Comparison of ENCODE assay signal across 9 cellular contexts in the genomic region with DNA sequence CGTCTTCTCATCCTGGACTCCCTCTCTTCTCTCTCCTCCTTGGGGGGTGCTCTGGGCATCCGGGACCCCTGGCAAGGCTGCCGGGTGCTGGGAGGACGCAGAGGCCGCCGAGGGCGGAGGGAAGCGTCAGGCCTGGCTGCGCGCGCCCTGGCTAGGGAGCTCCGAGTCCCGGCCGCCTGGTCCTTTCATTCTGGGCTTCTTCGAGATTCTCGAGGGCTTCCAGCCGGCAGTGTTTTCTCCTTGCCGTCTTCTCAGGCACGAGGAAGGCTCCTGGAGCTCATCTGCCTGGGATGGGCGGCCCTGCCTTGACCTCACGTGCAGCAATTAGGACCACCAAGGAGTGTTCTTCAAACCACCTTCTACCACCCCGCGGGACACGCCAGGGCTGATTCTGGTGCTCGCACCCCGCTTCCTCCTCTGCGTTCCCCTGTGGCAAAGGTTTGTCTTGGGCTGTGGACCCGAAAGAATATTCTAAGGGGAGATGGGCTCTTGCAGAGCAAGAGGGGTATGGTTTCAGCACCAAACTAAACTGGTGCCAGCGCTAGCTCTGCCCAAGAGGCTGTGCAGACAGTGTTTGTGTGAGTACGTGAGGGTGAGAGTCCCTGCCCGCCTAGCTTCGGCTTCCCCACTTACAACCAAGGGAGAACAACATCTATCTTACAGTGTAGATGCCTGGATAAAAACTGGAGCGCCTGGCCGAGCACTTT. TPM values are rescaled to one million over a fixed set of nuclear protein-coding genes. Genes with fewer than 3 reads are reported as not detected.
DNase-seq lines count a peak whose midpoint lies in the region; ATAC-seq, FAIRE-seq and TF ChIP-seq lines count a peak whose summit lies in the region.
"Had no signal": no experiment of that assay in that cellular context is flagged by ENCODE, and none has a peak within 500 bp of the region (broad histone marks: within the 10 kb centered on the region; RNA-seq: fewer than 3 reads in every experiment).

No MANE protein-coding gene starts in this region.

- H3K79me2 ChIP-seq in DOHH2 (ENCODE audit: control insufficient read depth, low read length), result peaks cover 53% of the 10 kb centered on the region

- peaks cover 19% of the 10 kb centered on the region for H4K20me1 ChIP-seq in DOHH2 (ENCODE audit: control insufficient read depth, insufficient read depth, low read depth, low read length)

- peak overlapping the region; percentile 81 for H3K4me2 ChIP-seq in DOHH2 (ENCODE audit: low read length)

- no peak for FAIRE-seq in small intestine (lab: Jason Lieb, UNC)
- FAIRE-seq: TTC549 had no signal

- H3K36me3 ChIP-seq in DOHH2 (ENCODE audit: control insufficient read depth, low read length) (peaks cover 8% of the 10 kb centered on the region; the same call in 1 of the 2 replicates), HUES64 (ENCODE audit: insufficient read depth, low read length) (0 out of 2 replicates have a peak, but pooled peaks cover 3% of the 10 kb centered on the region), iPS DF 6.9 (ENCODE audit: control insufficient read depth, insufficient read depth, low read length) (no peaks in the 10 kb centered on the region), small intestine (ENCODE audit: control insufficient read depth in 2 of 2, insufficient read depth in 2 of 2, low read length in 2 of 2) (no peaks in the 10 kb centered on the region)

- H3K9ac ChIP-seq in HUES64 (ENCODE audit: low read depth, low read length), result 0 out of 2 replicates have a peak overlapping the region, but pooled peaks have one; percentile 16

- H3K4me3 ChIP-seq in DOHH2 (ENCODE audit: low read length), result peak overlapping the region; percentile 77
- peak overlapping the region; percentile 74 for H3K4me3 ChIP-seq in HUES64 (ENCODE audit: low read length)
- H3K4me3 ChIP-seq in iPS DF 6.9 (ENCODE audit: low read length), result peak overlapping the region; percentile 25; the same call in 1 of the 2 replicates
- peak overlapping the region; percentile 35 to 45 for H3K4me3 ChIP-seq in small intestine (ENCODE audit: low read depth in 1 of 2, low read length in 2 of 2)

- H3K9me3 ChIP-seq in DOHH2 (ENCODE audit: control insufficient read depth, insufficient read depth, low read length) (no peaks in the 10 kb centered on the region), HUES64 (ENCODE audit: insufficient read depth, low read depth, low read length) (no peaks in the 10 kb centered on the region), iPS DF 6.9 (ENCODE audit: control insufficient read depth, insufficient read depth, low read length) (no peaks in the 10 kb centered on the region), small intestine (ENCODE audit: control insufficient read depth, low read depth) (no peaks in the 10 kb centered on the region)

- H3F3A ChIP-seq in DOHH2 (ENCODE audit: control insufficient read depth, insufficient read depth), result peaks cover 20% of the 10 kb centered on the region

- H3K9me3 Mint-ChIP-seq in activated naive CD4-positive, alpha-beta T cell treated with anti-CD3 and anti-CD28 coated beads, Interleukin-2, amount 50 U/mL, for 72 hours, result no peaks in the 10 kb centered on the region

- peak overlapping the region; percentile 60 to 75 for H3K27ac Mint-ChIP-seq in activated naive CD4-positive, alpha-beta T cell treated with anti-CD3 and anti-CD28 coated beads, Interleukin-2, amount 50 U/mL, for 72 hours

- no peak for DNase-seq in activated naive CD4-positive, alpha-beta T cell treated with anti-CD3 and anti-CD28 coated beads, Interleukin-2, amount 50 U/mL, for 72 hours (ENCODE audit: low spot score in 2 of 2)
- no peak for DNase-seq in iPS DF 6.9 (ENCODE audit: low read depth, low spot score)
- DNase-seq in small intestine, result peak; percentile 14
- DNase-seq in NCI-H2107 treated with DMSO at 0.1 percent for 48 hours (lab: John Stamatoyannopoulos, UW; ENCODE audit: unreplicated experiment), result no peak

- H3K27me3 ChIP-seq in DOHH2 (ENCODE audit: control insufficient read depth, low read length) (0 out of 2 replicates have a peak, but pooled peaks cover 4% of the 10 kb centered on the region), HUES64 (ENCODE audit: insufficient read depth, low read length) (peaks cover 42% of the 10 kb centered on the region), iPS DF 6.9 (ENCODE audit: control insufficient read depth, insufficient read depth, low read length) (peaks cover 6% of the 10 kb centered on the region; the same call in 1 of the 2 replicates), small intestine (ENCODE audit: control insufficient read depth in 2 of 2, insufficient read depth in 2 of 2, low read length in 2 of 2) (no peaks in the 10 kb centered on the region)

- peaks cover 13 to 32% of the 10 kb centered on the region in 2 donors for H3K36me3 Mint-ChIP-seq in activated naive CD4-positive, alpha-beta T cell treated with anti-CD3 and anti-CD28 coated beads, Interleukin-2, amount 50 U/mL, for 72 hours

- no peak for ATAC-seq in activated naive CD4-positive, alpha-beta T cell treated with anti-CD3 and anti-CD28 coated beads, Interleukin-2, amount 50 U/mL, for 72 hours
- ATAC-seq in GM19328 (IDR thresholded peaks at IDR 0.05; ENCODE audit: unreplicated experiment) (no peak), GM18858 (IDR thresholded peaks at IDR 0.05; ENCODE audit: unreplicated experiment) (no peak)

- TF ChIP-seq CTCF in DOHH2 (IDR thresholded peaks at IDR 0.05; ENCODE audit: low read depth, low read length, poor library complexity, severe bottlenecking), result no peak

- H3K27ac ChIP-seq in DOHH2 (ENCODE audit: low read depth, low read length) (no peak overlapping the region), HUES64 (ENCODE audit: low read depth, low read length) (no peak overlapping the region), iPS DF 6.9 (ENCODE audit: low read length) (no peak overlapping the region), small intestine (ENCODE audit: low read depth in 1 of 2, low read length in 1 of 2) (no peak overlapping the region)

- H3K9me2 ChIP-seq in DOHH2 (replicated peaks; ENCODE audit: control insufficient read depth, low read length), result no peaks in the 10 kb centered on the region

- WGBS in HUES64, result 2% methylated on average over 31 of the region's 34 CpGs
- WGBS in iPS DF 6.9 (ENCODE audit: insufficient coverage, insufficient read length), result no CpG with 5 or more reads among the region's 34 CpGs
- 4 to 16% (median 12%) methylated on average over 32 to 34 of the region's 34 CpGs for WGBS in small intestine, 3 donors

- H3K4me1 ChIP-seq in DOHH2 (ENCODE audit: control insufficient read depth, low read length) (peaks cover 45% of the 10 kb centered on the region), HUES64 (ENCODE audit: insufficient read depth, low read length) (peaks cover 21% of the 10 kb centered on the region), iPS DF 6.9 (ENCODE audit: control insufficient read depth, insufficient read depth, low read length) (0 out of 2 replicates have a peak, but pooled peaks cover 2% of the 10 kb centered on the region), small intestine (ENCODE audit: control insufficient read depth in 2 of 2, insufficient read depth in 1 of 2, low read depth in 1 of 2, low read length in 1 of 2) (peaks cover 5 to 14% of the 10 kb centered on the region in 2 donors)

RNA-seq across cellular contexts. Expression of gene PIK3CD, which starts 36.5 kb away (rescaled TPM):
- 6.1 TPM for polyA plus RNA-seq in HUES64 (2013, experiment 1 of 2)
- polyA plus RNA-seq in HUES64 (2013, experiment 2 of 2), result 6.1 TPM
- total RNA-seq in activated naive CD4-positive, alpha-beta T cell treated with anti-CD3 and anti-CD28 coated beads, Interleukin-2, amount 50 U/mL, for 72 hours, result 100 to 1,000 TPM; 118 to 138 TPM
- polyA plus RNA-seq in small intestine, result 1 to 10 TPM; 1.8 to 3.6 (median 3.5) TPM

Comparison
In these comparisons a context has a peak if more than half of its experiments do, and no peak if none do; other contexts are left out.
1. H3K4me3 ChIP-seq: peak in every context shown above with its lines; median percentile 77 in DOHH2; 74 in HUES64; 40 in small intestine; 25 in iPS DF 6.9.